Comparison of ENCODE assay signal across 8 cellular contexts in genomic region chr3:172520332-172520831, GRCh38. TPM values are rescaled to one million over a fixed set of nuclear protein-coding genes. Genes with fewer than 3 reads are reported as not detected.
A peak's percentile ranks its signal among the peaks of the same experiment; 100 is the strongest.
DNase-seq lines count a peak whose midpoint lies in the region; ATAC-seq and TF ChIP-seq lines count a peak whose summit lies in the region.

No MANE protein-coding gene starts in this region.

- H3K9ac ChIP-seq in neural progenitor cell: no peak overlapping the region

- no peaks in the 10 kb centered on the region for H3K9me3 Mint-ChIP-seq in activated naive CD4-positive, alpha-beta T cell treated with anti-CD3 and anti-CD28 coated beads, Interleukin-2, amount 50 U/mL, for 72 hours
- H3K9me3 Mint-ChIP-seq in naive B cell (no peaks in the 10 kb centered on the region), nephron progenitor cell (no peaks in the 10 kb centered on the region), neural progenitor cell (no peaks in the 10 kb centered on the region)

- H3K36me3 ChIP-seq in left ventricle myocardium inferior (no peaks in the 10 kb centered on the region), testis (ENCODE audit: low read depth, missing control alignments) (no peaks in the 10 kb centered on the region), neural progenitor cell (no peaks in the 10 kb centered on the region)

- H3K27me3 Mint-ChIP-seq in naive B cell (no peaks in the 10 kb centered on the region), nephron progenitor cell (ENCODE audit: low read depth, poor library complexity) (no peaks in the 10 kb centered on the region), neural progenitor cell (ENCODE audit: insufficient read depth, low read depth) (peaks cover 7% of the 10 kb centered on the region)

- TF ChIP-seq POLR2A in testis (IDR thresholded peaks at IDR 0.05): no peak

- no peaks in the 10 kb centered on the region for H4K20me1 ChIP-seq in neural progenitor cell (ENCODE audit: low read depth)

- 72 to 73% methylated on average over 4 of the region's 4 CpGs for WGBS in testis, 2 donors

- H3K27ac Mint-ChIP-seq in activated naive CD4-positive, alpha-beta T cell treated with anti-CD3 and anti-CD28 coated beads, Interleukin-2, amount 50 U/mL, for 72 hours: peak overlapping the region; percentile 89 to 99
- H3K27ac Mint-ChIP-seq in naive B cell (peak overlapping the region in 2 of 6 donors; percentile 49 to 60), nephron progenitor cell (no peak overlapping the region), neural progenitor cell (no peak overlapping the region)

- H3K4me1 Mint-ChIP-seq in naive B cell: peaks cover 60 to 72% (median 71%) of the 10 kb centered on the region in 3 donors
- peaks cover 18% of the 10 kb centered on the region for H3K4me1 Mint-ChIP-seq in nephron progenitor cell
- H3K4me1 Mint-ChIP-seq in neural progenitor cell: peaks cover 11% of the 10 kb centered on the region

- intact Hi-C loops in left ventricle myocardium inferior (cut with micrococcal nuclease) (no loop called here), Right ventricle myocardium superior (cut with DNase I) (no loop called here), testis (cut with DNase I; ENCODE audit: low total_unique reads) (no loop called here)

- peak overlapping the region; percentile 74 for H3K4me3 ChIP-seq in left ventricle myocardium inferior
- no peak overlapping the region for H3K4me3 ChIP-seq in testis
- H3K4me3 ChIP-seq in neural progenitor cell: no peak overlapping the region

- H3K27me3 ChIP-seq in left ventricle myocardium inferior (ENCODE audit: low read depth) (no peaks in the 10 kb centered on the region), testis (no peaks in the 10 kb centered on the region), neural progenitor cell (no peaks in the 10 kb centered on the region)

- peaks cover 53% of the 10 kb centered on the region for H3K4me1 ChIP-seq in left ventricle myocardium inferior
- H3K4me1 ChIP-seq in testis: peaks cover 3% of the 10 kb centered on the region
- H3K4me1 ChIP-seq in neural progenitor cell: no peaks in the 10 kb centered on the region

- H3K4me2 ChIP-seq in neural progenitor cell: no peak overlapping the region

- no peaks in the 10 kb centered on the region for H3F3A ChIP-seq in neural progenitor cell (ENCODE audit: low read depth)

- TF ChIP-seq CTCF in left ventricle myocardium inferior (IDR thresholded peaks at IDR 0.05; ENCODE audit: borderline replicate concordance) (no peak), nephron progenitor cell (IDR thresholded peaks at IDR 0.05) (no peak), testis (IDR thresholded peaks at IDR 0.05) (no peak), neural progenitor cell (IDR thresholded peaks at IDR 0.05) (no peak)

- H3K27ac ChIP-seq in left ventricle myocardium inferior (replicated peaks) (peak overlapping the region; percentile 86), testis (no peak overlapping the region), neural progenitor cell (no peak overlapping the region)

- ATAC-seq in Right ventricle myocardium superior (ENCODE audit: poor library complexity) (no peak), HG03103 (IDR thresholded peaks at IDR 0.05; ENCODE audit: low read depth, unreplicated experiment) (peak; percentile 56), naive B cell (ENCODE audit: low read depth in 2 of 2) (no peak)
- ATAC-seq in activated naive CD4-positive, alpha-beta T cell treated with anti-CD3 and anti-CD28 coated beads, Interleukin-2, amount 50 U/mL, for 72 hours: peak; percentile 65 to 77

- DNase-seq in left ventricle myocardium inferior (no peak), Right ventricle myocardium superior (no peak), naive B cell (no peak), nephron progenitor cell (no peak), testis (no peak), neural progenitor cell (ENCODE audit: low spot score) (no peak)
- peak in 1 of 2 donors; percentile 53 for DNase-seq in activated naive CD4-positive, alpha-beta T cell treated with anti-CD3 and anti-CD28 coated beads, Interleukin-2, amount 50 U/mL, for 72 hours (ENCODE audit: low spot score in 2 of 2)

- H3K79me2 ChIP-seq in neural progenitor cell (ENCODE audit: low read depth): no peaks in the 10 kb centered on the region

- peak overlapping the region; percentile 76 to 98 (median 95) for H3K4me3 Mint-ChIP-seq in naive B cell
- no peak overlapping the region for H3K4me3 Mint-ChIP-seq in nephron progenitor cell
- no peak overlapping the region for H3K4me3 Mint-ChIP-seq in neural progenitor cell

- H3K36me3 Mint-ChIP-seq in activated naive CD4-positive, alpha-beta T cell treated with anti-CD3 and anti-CD28 coated beads, Interleukin-2, amount 50 U/mL, for 72 hours: peaks cover 23 to 66% of the 10 kb centered on the region in 2 donors
- H3K36me3 Mint-ChIP-seq in naive B cell (peaks cover 10 to 16% of the 10 kb centered on the region in 2 donors), nephron progenitor cell (ENCODE audit: low read depth) (no peaks in the 10 kb centered on the region), neural progenitor cell (no peaks in the 10 kb centered on the region)

- no peak overlapping the region for H2AFZ ChIP-seq in neural progenitor cell (replicated peaks)

- H3K9me3 ChIP-seq in left ventricle myocardium inferior (replicated peaks) (no peaks in the 10 kb centered on the region), testis (no peaks in the 10 kb centered on the region), neural progenitor cell (ENCODE audit: low read depth) (no peaks in the 10 kb centered on the region)

RNA-seq across cellular contexts. Expression of gene TNFSF10, which starts 2.8 kb away (rescaled TPM):
- total RNA-seq in left ventricle myocardium inferior (12.6 TPM), Right ventricle myocardium superior (13.7 TPM), testis (1 to 10 TPM; 4.3 to 8.1 TPM), neural progenitor cell (ENCODE audit: low replicate concordance) (not detected in 2 replicates)
- total RNA-seq in activated naive CD4-positive, alpha-beta T cell treated with anti-CD3 and anti-CD28 coated beads, Interleukin-2, amount 50 U/mL, for 72 hours: 10 to 100 TPM; 32.7 to 99.9 TPM
- polyA plus RNA-seq in naive B cell (ENCODE audit: low read depth in 6 of 6) (10 to 100 TPM; 26.6 to 67.1 (median 39.4) TPM), testis (ENCODE audit: insufficient read depth, low read depth, low replicate concordance) (10.0 TPM)

Comparison
In these comparisons a context has a peak if more than half of its experiments do, and no peak if none do; other contexts are left out.
1. ATAC-seq: peak in HG03103 (single experiment) and activated naive CD4-positive, alpha-beta T cell treated with anti-CD3 and anti-CD28 coated beads, Interleukin-2, amount 50 U/mL, for 72 hours (2 of 2); none in Right ventricle myocardium superior (single experiment) and naive B cell (0 of 2).
2. H3K27ac Mint-ChIP-seq: peak in activated naive CD4-positive, alpha-beta T cell treated with anti-CD3 and anti-CD28 coated beads, Interleukin-2, amount 50 U/mL, for 72 hours (2 of 2); none in nephron progenitor cell (single experiment) and neural progenitor cell (single experiment).
3. H3K4me3 Mint-ChIP-seq: peak in naive B cell (8 of 8); none in nephron progenitor cell (single experiment) and neural progenitor cell (single experiment).